ENCODE assay signal across 18 cellular contexts in the genomic region with DNA sequence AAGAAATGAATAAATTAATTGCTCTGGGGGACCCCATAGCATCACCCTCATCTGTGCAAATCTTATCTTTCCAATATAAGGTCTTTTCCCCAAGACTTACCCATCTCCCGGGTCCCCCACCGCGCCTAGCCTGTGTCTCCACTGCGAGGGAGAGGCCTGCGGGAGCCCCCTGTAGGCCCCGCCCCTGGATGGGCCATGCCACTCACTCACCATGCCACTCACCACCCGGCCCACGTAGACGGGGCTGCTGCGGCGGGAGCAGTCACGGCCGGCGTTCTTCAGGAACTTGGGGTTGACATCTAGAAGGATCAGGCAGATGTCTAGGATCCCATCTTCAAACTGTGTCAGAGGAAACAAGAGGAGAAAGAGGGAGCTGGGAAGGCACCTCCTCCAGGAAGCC. TPM values are rescaled to one million over a fixed set of nuclear protein-coding genes. Genes with fewer than 3 reads are reported as not detected.
DNase-seq lines count a peak whose midpoint lies in the region; ATAC-seq and TF ChIP-seq lines count a peak whose summit lies in the region.
"Had no signal": no experiment of that assay in that cellular context is flagged by ENCODE, and none has a peak within 500 bp of the region (broad histone marks: within the 10 kb centered on the region; RNA-seq: fewer than 3 reads in every experiment).

No MANE protein-coding gene starts in this region.

- ATAC-seq in GM23338 = peak; percentile 15; the same call in 2 of the 3 replicates
- no peak for ATAC-seq in heart right ventricle
- ATAC-seq in mucosa of descending colon = no peak
- ATAC-seq: CD8-positive, alpha-beta T cell; K562; PC-3 had no signal

- DNase-seq in GM23338 (ENCODE audit: low spot score) (no peak), NCI-H524 treated with DMSO at 0.1 percent for 48 hours (lab: John Stamatoyannopoulos, UW) (peak; percentile 70), heart right ventricle (no peak), mucosa of descending colon (peak in 2 of 3 donors; percentile 21 to 47), NCI-H2029 treated with DMSO at 0.1 percent for 48 hours (lab: John Stamatoyannopoulos, UW) (no peak), NCI-H446 treated with DMSO at 0.1 percent for 48 hours (lab: John Stamatoyannopoulos, UW) (no peak), mesothelial cell of epicardium (ENCODE audit: low spot score in 2 of 2, unreplicated experiment in 2 of 2) (no peak)
- DNase-seq: CD8-positive, alpha-beta T cell; NCI-H1105; NCI-H1694; NCI-H510A; NCI-H82; PC-3; RPMI8226; SJCRH30 had no signal

- H3K9me3 ChIP-seq in heart right ventricle = no peaks in the 10 kb centered on the region
- no peaks in the 10 kb centered on the region for H3K9me3 ChIP-seq in mucosa of descending colon
- H3K9me3 ChIP-seq: BLaER1 treated with 17β-estradiol and CSF1 and Interleukin-3, amounts not matched to agents 10 nM and 100 nM; HAP-1; SJCRH30 had no signal

- no peaks in the 10 kb centered on the region for H3K36me3 ChIP-seq in GM23338 (ENCODE audit: insufficient read depth)
- peaks cover 0 to 90% (median 71%) of the 10 kb centered on the region in 9 donors for H3K36me3 ChIP-seq in heart right ventricle
- H3K36me3 ChIP-seq in mucosa of descending colon (ENCODE audit: low read depth) = no peaks in the 10 kb centered on the region
- H3K36me3 ChIP-seq: BLaER1 treated with 17β-estradiol and CSF1 and Interleukin-3, amounts not matched to agents 10 nM and 100 nM; HAP-1; SJCRH30 had no signal

- peaks cover 17% of the 10 kb centered on the region for H3K4me1 Mint-ChIP-seq in GM23338
- peaks cover 35% of the 10 kb centered on the region for H3K4me1 Mint-ChIP-seq in mesothelial cell of epicardium

- H3K4me1 ChIP-seq in GM23338 (ENCODE audit: insufficient read depth) (no peaks in the 10 kb centered on the region), heart right ventricle (peaks cover 25 to 74% (median 64%) of the 10 kb centered on the region in 9 donors), mucosa of descending colon (ENCODE audit: low read depth) (peaks cover 26% of the 10 kb centered on the region)

- H3K4me3 Mint-ChIP-seq in GM23338 (no peak overlapping the region), mesothelial cell of epicardium (no peak overlapping the region)
- H3K4me3 Mint-ChIP-seq: CD8-positive, alpha-beta T cell had no signal

- H3K27me3 ChIP-seq in GM23338 (ENCODE audit: insufficient read depth) (no peaks in the 10 kb centered on the region), heart right ventricle (no peaks in the 10 kb centered on the region)
- H3K27me3 ChIP-seq: BLaER1 treated with 17β-estradiol and CSF1 and Interleukin-3, amounts not matched to agents 10 nM and 100 nM; SJCRH30 had no signal

- H3K27me3 Mint-ChIP-seq in GM23338 (ENCODE audit: insufficient read depth, low read depth, poor library complexity) (peaks cover 13% of the 10 kb centered on the region), mesothelial cell of epicardium (ENCODE audit: low read depth) (no peaks in the 10 kb centered on the region)

- no peak overlapping the region for H3K27ac Mint-ChIP-seq in GM23338
- no peak overlapping the region for H3K27ac Mint-ChIP-seq in mesothelial cell of epicardium
- H3K27ac Mint-ChIP-seq: CD8-positive, alpha-beta T cell had no signal

- no peaks in the 10 kb centered on the region for H3K36me3 Mint-ChIP-seq in GM23338 (ENCODE audit: low read depth)
- peaks cover 6% of the 10 kb centered on the region for H3K36me3 Mint-ChIP-seq in mesothelial cell of epicardium
- H3K36me3 Mint-ChIP-seq: CD8-positive, alpha-beta T cell had no signal

- no peak overlapping the region for H2AFZ ChIP-seq in GM23338

- TF ChIP-seq CTCF in GM23338 (conservative IDR thresholded peaks at IDR 0.05; ENCODE audit: low read depth in 2 of 2) = no peak
- no peak for TF ChIP-seq CTCF in heart right ventricle (IDR thresholded peaks at IDR 0.05)
- TF ChIP-seq CTCF in mucosa of descending colon (IDR thresholded peaks at IDR 0.05) = no peak
- TF ChIP-seq CTCF in mesothelial cell of epicardium (IDR thresholded peaks at IDR 0.05; ENCODE audit: unreplicated experiment) = no peak

- no peaks in the 10 kb centered on the region for H3K9me2 ChIP-seq in GM23338 (ENCODE audit: insufficient read depth)

- no peak overlapping the region for H3K4me2 ChIP-seq in GM23338

- H3K4me3 ChIP-seq in GM23338 (no peak overlapping the region), heart right ventricle (no peak overlapping the region), mucosa of descending colon (no peak overlapping the region)
- H3K4me3 ChIP-seq: BLaER1 treated with 17β-estradiol and CSF1 and Interleukin-3, amounts not matched to agents 10 nM and 100 nM; HAP-1; K562; SJCRH30 had no signal

- no peaks in the 10 kb centered on the region for H3K79me2 ChIP-seq in GM23338 (replicated peaks; ENCODE audit: insufficient read depth)

- 86 to 92% methylated on average over 14 of the region's 14 CpGs for WGBS in heart right ventricle, 2 donors

- intact Hi-C loops in heart right ventricle (cut with DNase I) (no loop called here), mucosa of descending colon (cut with DNase I, micrococcal nuclease) (no loop called here)

- H3K27ac ChIP-seq in GM23338 (ENCODE audit: low read depth) = no peak overlapping the region
- H3K27ac ChIP-seq in heart right ventricle = peak overlapping the region in 7 of 10 donors; percentile 11 to 57 (median 45)
- H3K27ac ChIP-seq: SJCRH30 had no signal

- no peaks in the 10 kb centered on the region for H3F3A ChIP-seq in GM23338 (replicated peaks; ENCODE audit: low read depth)

- H3K9me3 Mint-ChIP-seq in GM23338 (no peaks in the 10 kb centered on the region), mesothelial cell of epicardium (no peaks in the 10 kb centered on the region)
- H3K9me3 Mint-ChIP-seq: CD8-positive, alpha-beta T cell had no signal

- no peaks in the 10 kb centered on the region for H4K20me1 ChIP-seq in GM23338 (replicated peaks; ENCODE audit: insufficient read depth)
- H4K20me1 ChIP-seq: BLaER1 treated with 17β-estradiol and CSF1 and Interleukin-3, amounts not matched to agents 10 nM and 100 nM had no signal

TF ChIP-seq in GM23338, 12 proteins besides CTCF, POLR2A, EP300 and RAD21 (continues in another document):
- TF ChIP-seq EZH2phosphoT487 (IDR thresholded peaks at IDR 0.05; ENCODE audit: unreplicated experiment) (no peak), JUNB (IDR thresholded peaks at IDR 0.05; ENCODE audit: unreplicated experiment) (no peak), POLR2AphosphoS5 (IDR thresholded peaks at IDR 0.05; ENCODE audit: low read depth) (no peak), ZNF114 (CRISPR knock-in tag; IDR thresholded peaks at IDR 0.05) (no peak), EZH2 (IDR thresholded peaks at IDR 0.05; ENCODE audit: low read depth, unreplicated experiment) (no peak), ETS1 (IDR thresholded peaks at IDR 0.05) (no peak)
- TF ChIP-seq, protein P1, sequence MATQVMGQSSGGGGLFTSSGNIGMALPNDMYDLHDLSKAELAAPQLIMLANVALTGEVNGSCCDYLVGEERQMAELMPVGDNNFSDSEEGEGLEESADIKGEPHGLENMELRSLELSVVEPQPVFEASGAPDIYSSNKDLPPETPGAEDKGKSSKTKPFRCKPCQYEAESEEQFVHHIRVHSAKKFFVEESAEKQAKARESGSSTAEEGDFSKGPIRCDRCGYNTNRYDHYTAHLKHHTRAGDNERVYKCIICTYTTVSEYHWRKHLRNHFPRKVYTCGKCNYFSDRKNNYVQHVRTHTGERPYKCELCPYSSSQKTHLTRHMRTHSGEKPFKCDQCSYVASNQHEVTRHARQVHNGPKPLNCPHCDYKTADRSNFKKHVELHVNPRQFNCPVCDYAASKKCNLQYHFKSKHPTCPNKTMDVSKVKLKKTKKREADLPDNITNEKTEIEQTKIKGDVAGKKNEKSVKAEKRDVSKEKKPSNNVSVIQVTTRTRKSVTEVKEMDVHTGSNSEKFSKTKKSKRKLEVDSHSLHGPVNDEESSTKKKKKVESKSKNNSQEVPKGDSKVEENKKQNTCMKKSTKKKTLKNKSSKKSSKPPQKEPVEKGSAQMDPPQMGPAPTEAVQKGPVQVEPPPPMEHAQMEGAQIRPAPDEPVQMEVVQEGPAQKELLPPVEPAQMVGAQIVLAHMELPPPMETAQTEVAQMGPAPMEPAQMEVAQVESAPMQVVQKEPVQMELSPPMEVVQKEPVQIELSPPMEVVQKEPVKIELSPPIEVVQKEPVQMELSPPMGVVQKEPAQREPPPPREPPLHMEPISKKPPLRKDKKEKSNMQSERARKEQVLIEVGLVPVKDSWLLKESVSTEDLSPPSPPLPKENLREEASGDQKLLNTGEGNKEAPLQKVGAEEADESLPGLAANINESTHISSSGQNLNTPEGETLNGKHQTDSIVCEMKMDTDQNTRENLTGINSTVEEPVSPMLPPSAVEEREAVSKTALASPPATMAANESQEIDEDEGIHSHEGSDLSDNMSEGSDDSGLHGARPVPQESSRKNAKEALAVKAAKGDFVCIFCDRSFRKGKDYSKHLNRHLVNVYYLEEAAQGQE (IDR thresholded peaks at IDR 0.05; ENCODE audit: unreplicated experiment) = no peak

RNA-seq across cellular contexts. Expression of gene TGM2, which starts 17.3 kb away (rescaled TPM):
- 0.19 and 1.0 TPM in 2 replicates for total RNA-seq in GM23338 (2014; rRNA removed; shearing (Covaris generic))
- polyA plus RNA-seq in GM23338 (2016; fragmentation: Nextera tagmentation; extraction: Ambion mirVana) (0.45 and 0.49 TPM in 2 replicates), heart right ventricle (100 to 1,000 TPM; 146 to 475 TPM)
- total RNA-seq in heart right ventricle (100 to 1,000 TPM; 279 to 993 (median 472) TPM), mucosa of descending colon (10 to 100 TPM; 14.9 to 62.2 (median 33.3) TPM), mesothelial cell of epicardium (32.4 to 35.7 TPM (median 35.3 TPM) in 3 replicates)
- total RNA-seq: CD8-positive, alpha-beta T cell had no signal

Comparison
In these comparisons a context has a peak if more than half of its experiments do, and no peak if none do; other contexts are left out.
1. DNase-seq: peak in NCI-H524 treated with DMSO at 0.1 percent for 48 hours (single experiment) and mucosa of descending colon (2 of 3); none in GM23338 (single experiment), heart right ventricle (0 of 2), NCI-H2029 treated with DMSO at 0.1 percent for 48 hours (single experiment), NCI-H446 treated with DMSO at 0.1 percent for 48 hours (single experiment) and mesothelial cell of epicardium (0 of 2).